ENCODE assay signal across 10 cellular contexts in genomic region chr5:91311168-91311696, GRCh38.
DNase-seq lines count a peak whose midpoint lies in the region; ATAC-seq, FAIRE-seq and TF ChIP-seq lines count a peak whose summit lies in the region.
"Had no signal": no experiment of that assay in that cellular context is flagged by ENCODE, and none has a peak within 500 bp of the region (broad histone marks: within the 10 kb centered on the region; RNA-seq: fewer than 3 reads in every experiment).

No MANE protein-coding gene starts in this region.

- POLR2A ChIA-PET in SK-N-SH (lab: Yijun Ruan, JAX) (interaction anchor here (0.7 kb wide), 1 partner anchor 72 kb away, joined by 3 read pairs; the partner anchor contains the start of gene ARRDC3), endothelial cell of umbilical vein (lab: Charles Lee) (interaction anchor here (1.7 to 2.3 kb wide), 2 partner anchors 31 to 72 kb away, joined by 6 to 10 read pairs; partner anchors contain the start of gene ARRDC3)

- dilution Hi-C loops in endothelial cell of umbilical vein (cut with MboI; ENCODE audit: extremely low pct_ligation_motif_present, low sequenced_read_pairs) = no loop called here

- TF ChIP-seq RAD21 in SK-N-SH (IDR thresholded peaks at IDR 0.05; ENCODE audit: low read length) = no peak

- CTCF ChIA-PET in SK-N-SH (lab: Yijun Ruan, JAX) (interaction anchor here (0.9 to 2.4 kb wide), 2 partner anchors 9 to 73 kb away, joined by 3 to 11 read pairs; no protein-coding TSS in a partner anchor), endothelial cell of umbilical vein (lab: Charles Lee) (interaction anchor here (0.8 to 4.0 kb wide), 8 partner anchors 9 to 379 kb away, joined by 3 to 21 read pairs (median 4); partner anchors contain the start of gene ARRDC3)

- 77% methylated on average over 4 of the region's 5 CpGs for WGBS in SK-N-SH (ENCODE audit: low lambda C conversion rate)
- WGBS in stomach, 5 donors = 72 to 87% (median 79%) methylated on average over 4 to 5 of the region's 5 CpGs

- TF ChIP-seq POLR2A in endothelial cell of umbilical vein (IDR thresholded peaks at IDR 0.05; ENCODE audit: low read depth, low read length) (no peak), stomach (IDR thresholded peaks at IDR 0.05) (no peak)

- H3K4me2 ChIP-seq in SK-N-SH (peak overlapping the region; percentile 60), KMS-11 (peak overlapping the region; percentile 94), endothelial cell of umbilical vein (ENCODE audit: insufficient read depth, low read length) (peak overlapping the region; percentile 36)

- DNase-seq in SK-N-SH (no peak), endothelial cell of umbilical vein (ENCODE audit: low read depth, low spot score) (no peak), stomach (no peak), CD1c-positive myeloid dendritic cell (ENCODE audit: extremely low spot score) (no peak), MV-4-11 (lab: John Stamatoyannopoulos, UW) (no peak)

- H3K9me2 ChIP-seq in SK-N-SH = no peaks in the 10 kb centered on the region

- H3K79me2 ChIP-seq in SK-N-SH (ENCODE audit: insufficient read depth) (no peaks in the 10 kb centered on the region), KMS-11 (ENCODE audit: insufficient read depth, low read depth) (peaks cover 15% of the 10 kb centered on the region; the same call in 1 of the 2 replicates), endothelial cell of umbilical vein (ENCODE audit: control insufficient read depth, insufficient read depth, low read length) (no peaks in the 10 kb centered on the region)

- no peak for TF ChIP-seq EP300 in SK-N-SH (IDR thresholded peaks at IDR 0.05; ENCODE audit: borderline replicate concordance in 1 of 2, low read depth in 1 of 2, low read length in 1 of 2)
- TF ChIP-seq EP300 in stomach (IDR thresholded peaks at IDR 0.05) = no peak

- H3K4me3 ChIP-seq in SK-N-SH (ENCODE audit: low read depth in 2 of 2, low read length in 1 of 2) (no peak overlapping the region), KMS-11 (IDR thresholded peaks at IDR 0.05; ENCODE audit: insufficient read depth, low read depth, low read length) (no peak overlapping the region), endothelial cell of umbilical vein (replicated peaks in 1 of 3; ENCODE audit: insufficient read depth in 1 of 3, low read depth in 1 of 3, low read length in 3 of 3) (no peak overlapping the region), stomach (no peak overlapping the region)
- H3K4me3 ChIP-seq: pancreas had no signal

- H2AFZ ChIP-seq in SK-N-SH (ENCODE audit: low read depth) = peak overlapping the region; percentile 25; the same call in 1 of the 2 replicates
- H2AFZ ChIP-seq in KMS-11 (ENCODE audit: low read depth) = peak overlapping the region; percentile 24
- no peak overlapping the region for H2AFZ ChIP-seq in endothelial cell of umbilical vein (ENCODE audit: low read depth, low read length)

- intact Hi-C loops in endothelial cell of umbilical vein (cut with micrococcal nuclease) = loop anchor here (1.0 to 5.0 kb wide), 6 partner anchors 30 to 379 kb away; no protein-coding TSS in a partner anchor
- intact Hi-C loops in stomach (cut with DNase I; ENCODE audit: low total_unique reads) = no loop called here

- no peak for FAIRE-seq in endothelial cell of umbilical vein (lab: Jason Lieb, UNC)
- FAIRE-seq: A204.1, pancreas had no signal

- BruUV-seq in endothelial cell of umbilical vein (replicated peaks; lab: Mats Ljungman, UMichigan) = no TSS peak

- no peak for ATAC-seq in SK-N-SH treated with all-trans-retinoic acid at 6 μM for 48 hours
- ATAC-seq in HG02798 (IDR thresholded peaks at IDR 0.05; ENCODE audit: poor library complexity, unreplicated experiment) = no peak

- no peaks in the 10 kb centered on the region for H3K9me1 ChIP-seq in endothelial cell of umbilical vein (replicated peaks; ENCODE audit: control insufficient read depth, extremely low read depth, insufficient read depth, low read length)

- no peaks in the 10 kb centered on the region for H3K27me3 ChIP-seq in SK-N-SH (ENCODE audit: insufficient read depth)
- no peaks in the 10 kb centered on the region for H3K27me3 ChIP-seq in KMS-11 (ENCODE audit: insufficient read depth, low read depth)
- H3K27me3 ChIP-seq in endothelial cell of umbilical vein (ENCODE audit: control insufficient read depth in 2 of 2, insufficient read depth in 2 of 2, low read length in 2 of 2) = no peaks in the 10 kb centered on the region
- H3K27me3 ChIP-seq in stomach = no peaks in the 10 kb centered on the region
- H3K27me3 ChIP-seq: pancreas had no signal

- no peaks in the 10 kb centered on the region for H3K9me3 ChIP-seq in SK-N-SH
- no peaks in the 10 kb centered on the region for H3K9me3 ChIP-seq in endothelial cell of umbilical vein (replicated peaks; ENCODE audit: control insufficient read depth, insufficient read depth, low read length)
- H3K9me3 ChIP-seq in stomach = no peaks in the 10 kb centered on the region
- H3K9me3 ChIP-seq: pancreas had no signal

- no peaks in the 10 kb centered on the region for H4K20me1 ChIP-seq in SK-N-SH (ENCODE audit: insufficient read depth)
- no peaks in the 10 kb centered on the region for H4K20me1 ChIP-seq in KMS-11 (ENCODE audit: insufficient read depth)
- no peaks in the 10 kb centered on the region for H4K20me1 ChIP-seq in endothelial cell of umbilical vein (replicated peaks; ENCODE audit: control insufficient read depth, extremely low read depth, insufficient read depth, low read length)

- H3K27ac ChIP-seq in SK-N-SH (ENCODE audit: low read depth in 2 of 2, low read length in 1 of 2) = peak overlapping the region; percentile 81 to 99
- peak overlapping the region; percentile 99 for H3K27ac ChIP-seq in KMS-11
- peak overlapping the region; percentile 100 for H3K27ac ChIP-seq in endothelial cell of umbilical vein (ENCODE audit: insufficient read depth, low read depth, low read length)
- H3K27ac ChIP-seq in stomach = peak overlapping the region in 4 of 5 donors; percentile 76 to 85 (median 84)

- no peaks in the 10 kb centered on the region for H3K36me3 ChIP-seq in SK-N-SH (replicated peaks in 1 of 2; ENCODE audit: control insufficient read depth in 1 of 2, insufficient read depth in 2 of 2, low read length in 1 of 2)
- H3K36me3 ChIP-seq in KMS-11 (ENCODE audit: insufficient read depth) = no peaks in the 10 kb centered on the region
- no peaks in the 10 kb centered on the region for H3K36me3 ChIP-seq in endothelial cell of umbilical vein (ENCODE audit: control insufficient read depth in 2 of 2, extremely low read depth in 1 of 2, insufficient read depth in 2 of 2, low read length in 2 of 2)
- H3K36me3 ChIP-seq in stomach = no peaks in the 10 kb centered on the region
- H3K36me3 ChIP-seq: pancreas had no signal

- no peak for TF ChIP-seq CTCF in SK-N-SH (IDR thresholded peaks at IDR 0.05)
- no peak for TF ChIP-seq CTCF in KMS-11 (conservative IDR thresholded peaks at IDR 0.05; ENCODE audit: low read depth, low read length)
- no peak for TF ChIP-seq CTCF in endothelial cell of umbilical vein (IDR thresholded peaks at IDR 0.05; ENCODE audit: extremely low read depth in 1 of 2, insufficient read depth in 1 of 2, low read depth in 1 of 2, low read length in 2 of 2)
- TF ChIP-seq CTCF in stomach (IDR thresholded peaks at IDR 0.05) = no peak

- H3K4me1 ChIP-seq in SK-N-SH (ENCODE audit: control insufficient read depth in 1 of 2, insufficient read depth in 2 of 2, low read depth in 1 of 2, low read length in 1 of 2) (peaks cover 28 to 31% of the 10 kb centered on the region in 2 experiments; a peak in 3 of 4 replicates), KMS-11 (ENCODE audit: low read depth, poor library complexity, severe bottlenecking) (peaks cover 90% of the 10 kb centered on the region), endothelial cell of umbilical vein (ENCODE audit: control insufficient read depth, extremely low read depth, insufficient read depth, low read length) (peaks cover 33% of the 10 kb centered on the region), stomach (peaks cover 8 to 53% (median 30%) of the 10 kb centered on the region in 4 donors)

- peak overlapping the region; percentile 66 for H3K9ac ChIP-seq in SK-N-SH
- H3K9ac ChIP-seq in KMS-11 = peak overlapping the region; percentile 81
- H3K9ac ChIP-seq in endothelial cell of umbilical vein (replicated peaks; ENCODE audit: extremely low read depth, insufficient read depth, low read length) = peak overlapping the region; percentile 52

- peaks cover 19% of the 10 kb centered on the region for H3F3A ChIP-seq in SK-N-SH (replicated peaks; ENCODE audit: insufficient read depth)

TF ChIP-seq in SK-N-SH, 30 proteins besides CTCF, POLR2A, EP300 and RAD21 (continues in another document):
- TF ChIP-seq MAX (IDR thresholded peaks at IDR 0.05; ENCODE audit: low read depth) (no peak), GABPA (IDR thresholded peaks at IDR 0.05; ENCODE audit: low read depth) (no peak)

TF ChIP-seq in SK-N-SH treated with all-trans-retinoic acid at 6 μM for 48 hours, 23 proteins besides CTCF, POLR2A, EP300 and RAD21 (continues in another document):
- no peak for TF ChIP-seq TCF4 (CRISPR knock-in tag; IDR thresholded peaks at IDR 0.05; ENCODE audit: borderline replicate concordance)
- no peak for TF ChIP-seq GLIS3 (CRISPR knock-in tag; IDR thresholded peaks at IDR 0.05)
- no peak for TF ChIP-seq OSR1 (CRISPR knock-in tag; IDR thresholded peaks at IDR 0.05)
- TF ChIP-seq ZNF8 (CRISPR knock-in tag; IDR thresholded peaks at IDR 0.05) = no peak
- no peak for TF ChIP-seq ZNF565 (CRISPR knock-in tag; conservative IDR thresholded peaks at IDR 0.05; ENCODE audit: low read depth)

TF ChIP-seq in endothelial cell of umbilical vein, 7 proteins besides CTCF, POLR2A, EP300 and RAD21:
- TF ChIP-seq JUN (IDR thresholded peaks at IDR 0.05; ENCODE audit: borderline replicate concordance, insufficient read depth, insufficient read length, low read depth) (no peak), GATA2 (IDR thresholded peaks at IDR 0.05; ENCODE audit: insufficient read depth, insufficient read length, low read depth, low read length) (no peak), EZH2 (IDR thresholded peaks at IDR 0.05; ENCODE audit: borderline replicate concordance, low read depth, low read length, severe bottlenecking) (no peak), FOS (IDR thresholded peaks at IDR 0.05; ENCODE audit: borderline replicate concordance, insufficient read depth, low read length) (no peak), MAX (IDR thresholded peaks at IDR 0.05; ENCODE audit: insufficient read depth, insufficient read length) (no peak), POLR2AphosphoS5 (IDR thresholded peaks at IDR 0.05; ENCODE audit: insufficient read depth, low read depth, low read length) (no peak), MYC (IDR thresholded peaks at IDR 0.05; ENCODE audit: low read depth, low read length) (no peak)

Comparison
In these comparisons a context has a peak if more than half of its experiments do, and no peak if none do; other contexts are left out.
1. H3K4me2 ChIP-seq: peak in every context shown above with its lines; median percentile 94 in KMS-11; 60 in SK-N-SH; 36 in endothelial cell of umbilical vein.